ENCODE assay signal across 8 cellular contexts in genomic region chr2:226791056-226791486, GRCh38. TPM values are rescaled to one million over a fixed set of nuclear protein-coding genes. Genes with fewer than 3 reads are reported as not detected.
DNase-seq lines count a peak whose midpoint lies in the region; ATAC-seq and TF ChIP-seq lines count a peak whose summit lies in the region.

No MANE protein-coding gene starts in this region.

- no peak for TF ChIP-seq CTCF in right atrium auricular region (IDR thresholded peaks at IDR 0.05)
- TF ChIP-seq CTCF in psoas muscle (IDR thresholded peaks at IDR 0.05) = no peak

- peaks cover 1% of the 10 kb centered on the region for H3K9me3 Mint-ChIP-seq in activated naive CD8-positive, alpha-beta T cell treated with anti-CD3 and anti-CD28 coated beads, Interleukin-2, amount 10 ng/mL, durations not matched to agents 7 days and 5 days

- DNase-seq in AML-193 (lab: John Stamatoyannopoulos, UW) (peak; percentile 62 to 67), NCI-H2107 treated with DMSO at 0.1 percent for 48 hours (lab: John Stamatoyannopoulos, UW; ENCODE audit: unreplicated experiment) (peak; percentile 23), right atrium auricular region (ENCODE audit: low spot score) (peak; percentile 74), psoas muscle (no peak), NCI-H187 treated with DMSO at 0.1 percent for 48 hours (lab: John Stamatoyannopoulos, UW) (no peak)
- DNase-seq in activated naive CD8-positive, alpha-beta T cell treated with anti-CD3 and anti-CD28 coated beads, Interleukin-2, amount 10 ng/mL, durations not matched to agents 7 days and 5 days = no peak

- H3K36me3 ChIP-seq in right atrium auricular region = no peaks in the 10 kb centered on the region
- H3K36me3 ChIP-seq in psoas muscle (ENCODE audit: insufficient read depth in 1 of 2, low read depth in 1 of 2) = no peaks in the 10 kb centered on the region

- POLR2A ChIA-PET in activated naive CD8-positive, alpha-beta T cell treated with anti-CD3 and anti-CD28 coated beads, Interleukin-2, amount 10 ng/mL, durations not matched to agents 7 days and 5 days (lab: Charles Lee) = interaction anchor here (0.5 to 2.2 kb wide), 6 partner anchors 9 to 45 kb away, joined by 3 to 13 read pairs (median 6); partner anchors contain the start of genes IRS1 and RHBDD1

- peaks cover 55% of the 10 kb centered on the region for H3K4me1 Mint-ChIP-seq in activated naive CD8-positive, alpha-beta T cell treated with anti-CD3 and anti-CD28 coated beads, Interleukin-2, amount 10 ng/mL, durations not matched to agents 7 days and 5 days

- H3K4me3 ChIP-seq in right atrium auricular region (peak overlapping the region; percentile 55 to 62), psoas muscle (peak overlapping the region; percentile 89)

- intact Hi-C loops in psoas muscle (cut with DNase I) = loop anchor here in 1 of 2 donors (5.0 to 10.0 kb wide), 4 partner anchors 39 to 636 kb away; no protein-coding TSS in a partner anchor

- ATAC-seq in GM18498 (IDR thresholded peaks at IDR 0.05; ENCODE audit: unreplicated experiment) (peak; percentile 71), HG02840 (IDR thresholded peaks at IDR 0.05; ENCODE audit: low FRiP score, unreplicated experiment) (peak; percentile 66), psoas muscle (peak; percentile 54 to 62 (median 60))
- ATAC-seq in activated naive CD8-positive, alpha-beta T cell treated with anti-CD3 and anti-CD28 coated beads, Interleukin-2, amount 10 ng/mL, durations not matched to agents 7 days and 5 days (ENCODE audit: low read depth) = peak; percentile 76

- H3K4me1 ChIP-seq in right atrium auricular region (peaks cover 0 to 80% of the 10 kb centered on the region in 2 donors), psoas muscle (peaks cover 76% of the 10 kb centered on the region)

- peak overlapping the region; percentile 99 for H3K27ac Mint-ChIP-seq in activated naive CD8-positive, alpha-beta T cell treated with anti-CD3 and anti-CD28 coated beads, Interleukin-2, amount 10 ng/mL, durations not matched to agents 7 days and 5 days

- peak overlapping the region; percentile 78 for H3K4me3 Mint-ChIP-seq in activated naive CD8-positive, alpha-beta T cell treated with anti-CD3 and anti-CD28 coated beads, Interleukin-2, amount 10 ng/mL, durations not matched to agents 7 days and 5 days

- H3K27me3 ChIP-seq in right atrium auricular region (no peaks in the 10 kb centered on the region), psoas muscle (ENCODE audit: insufficient read depth in 3 of 3, low read length in 2 of 3) (no peaks in the 10 kb centered on the region)

- no peaks in the 10 kb centered on the region for H3K9me3 ChIP-seq in right atrium auricular region
- H3K9me3 ChIP-seq in psoas muscle = no peaks in the 10 kb centered on the region

- 1 to 2% (median 1%) methylated on average over 23 to 24 of the region's 24 CpGs for WGBS in psoas muscle, 3 donors

- H3K27ac ChIP-seq in right atrium auricular region = peak overlapping the region; percentile 90 to 92
- H3K27ac ChIP-seq in psoas muscle = peak overlapping the region; percentile 99

- peaks cover 19% of the 10 kb centered on the region for H3K36me3 Mint-ChIP-seq in activated naive CD8-positive, alpha-beta T cell treated with anti-CD3 and anti-CD28 coated beads, Interleukin-2, amount 10 ng/mL, durations not matched to agents 7 days and 5 days

- H3K27me3 Mint-ChIP-seq in activated naive CD8-positive, alpha-beta T cell treated with anti-CD3 and anti-CD28 coated beads, Interleukin-2, amount 10 ng/mL, durations not matched to agents 7 days and 5 days = no peaks in the 10 kb centered on the region

RNA-seq across cellular contexts. Expression of gene IRS1, which starts 8.5 kb away (rescaled TPM):
- 1 to 10 TPM; 6.5 to 8.0 TPM for total RNA-seq in activated naive CD8-positive, alpha-beta T cell treated with anti-CD3 and anti-CD28 coated beads, Interleukin-2, amount 10 ng/mL, durations not matched to agents 7 days and 5 days
- total RNA-seq in right atrium auricular region = 10 to 100 TPM; 14.6 to 15.8 TPM
- 10 to 100 TPM in 3 of 4 donors, 1 to 10 TPM in 1; 6.1 to 12.2 (median 11.6) TPM for total RNA-seq in psoas muscle
- 10 to 100 TPM in 2 of 3 donors, 1 to 10 TPM in 1; 2.5 to 21.0 (median 17.1) TPM for polyA plus RNA-seq in psoas muscle

RNA-seq across cellular contexts. Expression of gene RHBDD1, which starts 44.8 kb away (rescaled TPM):
- total RNA-seq in activated naive CD8-positive, alpha-beta T cell treated with anti-CD3 and anti-CD28 coated beads, Interleukin-2, amount 10 ng/mL, durations not matched to agents 7 days and 5 days = 10 to 100 TPM; 33.1 to 44.9 TPM
- total RNA-seq in right atrium auricular region (10 to 100 TPM; 12.3 to 16.1 TPM), psoas muscle (10 to 100 TPM; 15.8 to 26.1 (median 20.1) TPM)
- 10 to 100 TPM in 1 of 3 donors, 1 to 10 TPM in 2; 6.7 to 24.5 (median 9.2) TPM for polyA plus RNA-seq in psoas muscle

Comparison
In these comparisons a context has a peak if more than half of its experiments do, and no peak if none do; other contexts are left out.
1. DNase-seq: peak in AML-193 (2 of 2), NCI-H2107 treated with DMSO at 0.1 percent for 48 hours (single experiment) and right atrium auricular region (single experiment); none in activated naive CD8-positive, alpha-beta T cell treated with anti-CD3 and anti-CD28 coated beads, Interleukin-2, amount 10 ng/mL, durations not matched to agents 7 days and 5 days (single experiment), psoas muscle (0 of 2) and NCI-H187 treated with DMSO at 0.1 percent for 48 hours (single experiment).
2. Peak in every context shown above with its lines, with median percentiles within 50 percentile points of each other: ATAC-seq.